ENCODE assay signal across 21 cellular contexts in the genomic region with DNA sequence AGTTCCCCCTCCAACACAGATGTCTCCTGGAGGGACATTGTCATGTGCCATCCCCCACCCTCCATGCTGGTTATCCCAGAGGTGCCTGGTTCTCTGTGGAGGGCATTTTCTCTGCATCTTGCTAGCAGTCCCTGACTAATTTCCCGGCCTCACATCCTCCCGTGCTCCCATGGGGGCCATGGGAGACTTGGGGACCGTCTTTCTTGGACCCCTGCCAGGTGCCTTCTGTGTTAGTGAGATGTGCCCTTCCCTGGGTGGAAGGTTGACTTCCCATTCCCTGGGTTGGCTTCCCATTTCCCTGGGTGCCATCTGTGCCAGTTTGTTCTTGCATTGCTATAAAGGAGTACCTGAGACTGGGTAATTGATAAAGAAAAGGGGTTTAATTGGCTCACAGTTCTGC.
"Had no signal": no experiment of that assay in that cellular context is flagged by ENCODE, and none has a peak within 500 bp of the region (broad histone marks: within the 10 kb centered on the region; RNA-seq: fewer than 3 reads in every experiment).

No MANE protein-coding gene starts in this region.

- H3K9me3 ChIP-seq: SJSA1 had no signal

- H3K36me3 ChIP-seq: brain microvascular endothelial cell, cardiac muscle cell, SJSA1 had no signal

- H3K27me3 Mint-ChIP-seq: activated CD4-positive, alpha-beta memory T cell treated with anti-CD3 and anti-CD28 coated beads for 36 hours; activated CD4-positive, alpha-beta T cell treated with anti-CD3 and anti-CD28 coated beads, Interleukin-2, amount 10 ng/mL, durations not matched to agents 7 days and 5 days; activated naive CD4-positive, alpha-beta T cell treated with anti-CD3 and anti-CD28 coated beads, Interleukin-2, amount 10 ng/mL, durations not matched to agents 7 days and 5 days; activated naive CD8-positive, alpha-beta T cell treated with anti-CD3 and anti-CD28 coated beads for 36 hours had no signal

- H3K9me3 Mint-ChIP-seq: activated CD4-positive, alpha-beta memory T cell treated with anti-CD3 and anti-CD28 coated beads for 36 hours; activated CD4-positive, alpha-beta T cell treated with anti-CD3 and anti-CD28 coated beads, Interleukin-2, amount 10 ng/mL, durations not matched to agents 7 days and 5 days; activated naive CD4-positive, alpha-beta T cell treated with anti-CD3 and anti-CD28 coated beads, Interleukin-2, amount 10 ng/mL, durations not matched to agents 7 days and 5 days; activated naive CD8-positive, alpha-beta T cell treated with anti-CD3 and anti-CD28 coated beads for 36 hours; activated T-helper 2 cell treated with anti-CD3 and anti-CD28 coated beads, Interferon-gamma antibody, Interleukin-2, Interleukin-4, amounts not matched to agents 10 μg/mL and 5 μg/mL and 100 μg/mL, durations not matched to agents 14 hours and 24 hours and 36 hours; T-helper 1 cell treated with Interleukin-12 subunit alpha and Interleukin-12 subunit beta and Interleukin-4 antibody, amounts not matched to agents 30 μg/mL and 1 μg/mL, for 36 hours had no signal

- DNase-seq: activated CD4-positive, alpha-beta memory T cell treated with anti-CD3 and anti-CD28 coated beads for 36 hours; activated CD4-positive, alpha-beta T cell treated with anti-CD3 and anti-CD28 coated beads, Interleukin-2, amount 10 ng/mL, durations not matched to agents 7 days and 5 days; activated CD4-positive, CD25-positive, alpha-beta regulatory T cell; activated CD8-positive, alpha-beta memory T cell treated with anti-CD3 and anti-CD28 coated beads for 24 hours; activated gamma-delta T cell treated with Interleukin-2 at 50 U/mL for 16 hours; activated naive CD4-positive, alpha-beta T cell treated with anti-CD3 and anti-CD28 coated beads, Interleukin-2, amount 10 ng/mL, durations not matched to agents 7 days and 5 days; activated naive CD8-positive, alpha-beta T cell treated with anti-CD3 and anti-CD28 coated beads for 36 hours; activated T-cell treated with anti-CD3 and anti-CD28 coated beads, Interleukin-2, amount 50 U/mL, for 72 hours; brain microvascular endothelial cell; NCI-H1048; NCI-H1930; NCI-H510A treated with DMSO at 0.1 percent for 48 hours; PC-3; SHP77; SW 1271 had no signal

- H3K27ac ChIP-seq: brain microvascular endothelial cell, cardiac muscle cell, SJSA1, VCaP had no signal

- H3K27ac Mint-ChIP-seq: activated CD4-positive, alpha-beta memory T cell treated with anti-CD3 and anti-CD28 coated beads for 36 hours; activated CD4-positive, alpha-beta T cell treated with anti-CD3 and anti-CD28 coated beads, Interleukin-2, amount 10 ng/mL, durations not matched to agents 7 days and 5 days; activated naive CD4-positive, alpha-beta T cell treated with anti-CD3 and anti-CD28 coated beads, Interleukin-2, amount 10 ng/mL, durations not matched to agents 7 days and 5 days; activated naive CD8-positive, alpha-beta T cell treated with anti-CD3 and anti-CD28 coated beads for 36 hours; activated T-cell treated with anti-CD3 and anti-CD28 coated beads, Interleukin-2, amount 50 U/mL, for 72 hours; activated T-helper 2 cell treated with anti-CD3 and anti-CD28 coated beads, Interferon-gamma antibody, Interleukin-2, Interleukin-4, amounts not matched to agents 10 μg/mL and 5 μg/mL and 100 μg/mL, durations not matched to agents 14 hours and 24 hours and 36 hours; T-helper 1 cell treated with Interleukin-12 subunit alpha and Interleukin-12 subunit beta and Interleukin-4 antibody, amounts not matched to agents 30 μg/mL and 1 μg/mL, for 36 hours had no signal

- H3K36me3 Mint-ChIP-seq: activated naive CD8-positive, alpha-beta T cell treated with anti-CD3 and anti-CD28 coated beads for 36 hours had no signal

- H3K4me3 ChIP-seq: cardiac muscle cell, SJSA1 had no signal

- ATAC-seq: activated T-cell treated with anti-CD3 and anti-CD28 coated beads, Interleukin-2, amount 50 U/mL, for 72 hours; PC-3; SK-N-SH treated with all-trans-retinoic acid at 6 μM for 48 hours had no signal

- H3K27me3 ChIP-seq: brain microvascular endothelial cell, cardiac muscle cell, SJSA1 had no signal

- H3K4me3 Mint-ChIP-seq: activated CD4-positive, alpha-beta memory T cell treated with anti-CD3 and anti-CD28 coated beads for 36 hours; activated CD4-positive, alpha-beta T cell treated with anti-CD3 and anti-CD28 coated beads, Interleukin-2, amount 10 ng/mL, durations not matched to agents 7 days and 5 days; activated naive CD4-positive, alpha-beta T cell treated with anti-CD3 and anti-CD28 coated beads, Interleukin-2, amount 10 ng/mL, durations not matched to agents 7 days and 5 days; activated naive CD8-positive, alpha-beta T cell treated with anti-CD3 and anti-CD28 coated beads for 36 hours; activated T-cell treated with anti-CD3 and anti-CD28 coated beads, Interleukin-2, amount 50 U/mL, for 72 hours; T-helper 1 cell treated with Interleukin-12 subunit alpha and Interleukin-12 subunit beta and Interleukin-4 antibody, amounts not matched to agents 30 μg/mL and 1 μg/mL, for 36 hours had no signal
